8 cellular contexts compared by ENCODE assay signal in the genomic region with DNA sequence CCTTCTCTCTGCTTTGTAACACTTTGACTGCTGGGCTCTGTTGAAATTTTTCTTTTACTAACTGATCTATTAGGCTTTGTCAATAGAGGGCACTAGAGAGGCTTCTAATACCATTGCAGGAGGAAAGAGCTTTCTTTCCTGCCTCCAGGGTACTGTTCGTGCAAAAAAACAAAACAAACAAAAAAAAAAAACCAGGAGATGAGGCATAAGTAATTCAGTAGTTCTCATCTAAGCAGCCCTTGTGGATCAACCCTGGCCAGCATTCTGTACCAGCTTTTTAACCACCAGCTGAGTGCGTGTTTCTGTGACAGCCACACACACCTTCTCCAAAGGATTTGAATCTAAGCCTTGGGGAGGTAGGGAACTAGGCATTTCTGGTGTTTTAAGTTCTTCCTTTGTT.
DNase-seq lines count a peak whose midpoint lies in the region; ATAC-seq, FAIRE-seq and TF ChIP-seq lines count a peak whose summit lies in the region.

No MANE protein-coding gene starts in this region.

- no peaks in the 10 kb centered on the region for H4K20me1 ChIP-seq in KMS-11 (ENCODE audit: insufficient read depth)

- H3K27me3 ChIP-seq in KMS-11 (ENCODE audit: insufficient read depth, low read depth) (no peaks in the 10 kb centered on the region), tibial artery (no peaks in the 10 kb centered on the region)

- ATAC-seq in GM19328 (IDR thresholded peaks at IDR 0.05; ENCODE audit: unreplicated experiment), result no peak

- intact Hi-C loops in tibial artery (cut with DNase I; ENCODE audit: low total_unique reads), result no loop called here

- peak; percentile 1 for DNase-seq in GM19239 (ENCODE audit: insufficient read length, low spot score)
- DNase-seq in SHP77 treated with DMSO at 0.1 percent for 48 hours (lab: John Stamatoyannopoulos, UW), result peak; percentile 70
- peak; percentile 23 for DNase-seq in globus pallidus (ENCODE audit: low spot score)
- no peak for DNase-seq in tibial artery
- no peak for DNase-seq in activated naive CD4-positive, alpha-beta T cell treated with Interleukin-2 at 50 U/mL for 16 hours

- H3K9me3 ChIP-seq in tibial artery, result no peaks in the 10 kb centered on the region

- peak; percentile 78 for TF ChIP-seq CTCF in C4-2B (conservative IDR thresholded peaks at IDR 0.05)
- TF ChIP-seq CTCF in KMS-11 (conservative IDR thresholded peaks at IDR 0.05; ENCODE audit: low read depth, low read length), result peak; percentile 56
- TF ChIP-seq CTCF in tibial artery (IDR thresholded peaks at IDR 0.05), result peak; percentile 25 to 41

- H3K4me2 ChIP-seq in KMS-11, result no peak overlapping the region

- H3K79me2 ChIP-seq in KMS-11 (ENCODE audit: insufficient read depth, low read depth), result no peaks in the 10 kb centered on the region

- no peak overlapping the region for H3K9ac ChIP-seq in KMS-11

- no peak overlapping the region for H3K27ac ChIP-seq in C4-2B
- H3K27ac ChIP-seq in KMS-11, result no peak overlapping the region
- H3K27ac ChIP-seq in tibial artery, result no peak overlapping the region

- H3K4me3 ChIP-seq in KMS-11 (IDR thresholded peaks at IDR 0.05; ENCODE audit: insufficient read depth, low read depth, low read length), result no peak overlapping the region
- H3K4me3 ChIP-seq in tibial artery, result no peak overlapping the region

- H2AFZ ChIP-seq in KMS-11 (ENCODE audit: low read depth), result no peak overlapping the region

- peak; percentile 28 for FAIRE-seq in GM19239 (lab: Jason Lieb, UNC)

- H3K36me3 ChIP-seq in KMS-11 (ENCODE audit: insufficient read depth) (no peaks in the 10 kb centered on the region), tibial artery (no peaks in the 10 kb centered on the region)

- H3K4me1 ChIP-seq in KMS-11 (ENCODE audit: low read depth, poor library complexity, severe bottlenecking) (no peaks in the 10 kb centered on the region), tibial artery (no peaks in the 10 kb centered on the region)

Comparison
In these comparisons a context has a peak if more than half of its experiments do, and no peak if none do; other contexts are left out.
1. DNase-seq: peak in GM19239 (single experiment), SHP77 treated with DMSO at 0.1 percent for 48 hours (single experiment) and globus pallidus (single experiment); none in tibial artery (0 of 2) and activated naive CD4-positive, alpha-beta T cell treated with Interleukin-2 at 50 U/mL for 16 hours (single experiment).
2. Peak in every context shown above with its lines, with median percentiles within 50 percentile points of each other: CTCF ChIP-seq.